ENCODE assay signal across 9 cellular contexts in the genomic region with DNA sequence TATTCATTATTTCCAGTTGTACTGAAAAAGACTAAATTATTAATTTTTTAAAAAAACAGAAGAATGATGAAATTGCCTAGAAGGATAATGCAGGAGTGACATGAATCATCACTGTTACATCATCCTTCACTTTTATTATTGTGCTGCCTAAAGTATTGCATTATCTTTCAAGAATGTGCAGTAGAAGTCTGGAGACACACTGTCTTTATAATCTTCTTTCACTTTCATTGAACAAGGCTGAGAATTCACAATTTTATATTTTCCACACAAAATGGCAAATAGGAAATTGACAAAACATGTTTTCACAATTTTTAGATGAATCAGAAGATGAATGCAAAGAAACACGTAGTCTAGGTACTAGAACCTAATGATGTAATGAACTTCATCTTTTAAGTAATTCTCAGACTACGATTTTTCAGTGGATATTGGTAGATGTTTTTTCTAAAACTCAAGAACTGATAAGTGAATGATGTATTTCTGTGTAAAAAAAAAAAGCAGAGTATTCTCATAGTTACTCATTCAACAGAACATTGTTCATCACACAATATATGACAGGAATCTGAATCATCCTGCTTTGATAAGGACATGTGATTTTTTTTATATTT.
DNase-seq lines count a peak whose midpoint lies in the region; ATAC-seq, FAIRE-seq and TF ChIP-seq lines count a peak whose summit lies in the region.
"Had no signal": no experiment of that assay in that cellular context is flagged by ENCODE, and none has a peak within 500 bp of the region (broad histone marks: within the 10 kb centered on the region; RNA-seq: fewer than 3 reads in every experiment).

No MANE protein-coding gene starts in this region.

- H3K27ac ChIP-seq in AG04450 (ENCODE audit: low read depth, low read length) (no peak overlapping the region), kidney (ENCODE audit: low read depth in 2 of 2, low read length in 2 of 2) (no peak overlapping the region)

- POLR2A ChIA-PET in AG04450 (lab: Yijun Ruan, JAX), result no interaction called here

- H3K9me3 ChIP-seq in AG04450 (ENCODE audit: control insufficient read depth, insufficient read depth, low read length), result no peaks in the 10 kb centered on the region
- H3K9me3 ChIP-seq in kidney (ENCODE audit: control insufficient read depth in 1 of 2, low read length in 2 of 2), result no peaks in the 10 kb centered on the region

- ATAC-seq in GM21423 (IDR thresholded peaks at IDR 0.05; ENCODE audit: unreplicated experiment), result peak; percentile 29
- ATAC-seq in SK-N-SH treated with all-trans-retinoic acid at 6 μM for 48 hours, result peak; percentile 89
- no peak for ATAC-seq in GM18520 (IDR thresholded peaks at IDR 0.05; ENCODE audit: unreplicated experiment)

- no peaks in the 10 kb centered on the region for H3K27me3 ChIP-seq in AG04450 (ENCODE audit: control insufficient read depth, insufficient read depth, low read length)

- no peaks in the 10 kb centered on the region for H3K36me3 ChIP-seq in kidney (ENCODE audit: control insufficient read depth in 1 of 2, insufficient read depth in 2 of 2, low read length in 2 of 2)

- intact Hi-C loops in kidney (cut with DNase I), result no loop called here

- no peak for FAIRE-seq in kidney (lab: Jason Lieb, UNC)

- H3K4me3 ChIP-seq in AG04450 (ENCODE audit: low read depth, low read length) (peak overlapping the region; percentile 8; the same call in 1 of the 2 replicates), fibroblast of villous mesenchyme (ENCODE audit: low read depth, low read length) (peak overlapping the region; percentile 37), kidney (ENCODE audit: low read length in 2 of 2) (no peak overlapping the region)

- CTCF ChIA-PET in AG04450 (lab: Charles Lee), result no interaction called here

- H3K4me1 ChIP-seq in kidney (ENCODE audit: control insufficient read depth in 1 of 2, insufficient read depth in 1 of 2, low read depth in 1 of 2, low read length in 2 of 2), result no peaks in the 10 kb centered on the region

- peak; percentile 29 for DNase-seq in AG04450 (ENCODE audit: low read depth, low spot score)
- peak; percentile 87 for DNase-seq in fibroblast of villous mesenchyme (ENCODE audit: low read depth)
- DNase-seq in SK-N-DZ (ENCODE audit: low spot score), result no peak
- DNase-seq in kidney, result no peak
- DNase-seq in NCI-H1694 (lab: John Stamatoyannopoulos, UW), result no peak
- DNase-seq: activated CD4-positive, alpha-beta T cell treated with anti-CD3 and anti-CD28 coated beads for 1 hour had no signal

- TF ChIP-seq CTCF in AG04450 (IDR thresholded peaks at IDR 0.05; ENCODE audit: low read depth, low read length) (no peak), fibroblast of villous mesenchyme (IDR thresholded peaks at IDR 0.05; ENCODE audit: insufficient read depth, low read depth, low read length) (no peak), kidney (IDR thresholded peaks at IDR 0.05; ENCODE audit: borderline replicate concordance, extremely low read depth, insufficient read depth) (no peak)

- no peak overlapping the region for H3K9ac ChIP-seq in kidney (ENCODE audit: low read length in 2 of 2)

TF ChIP-seq in SK-N-SH treated with all-trans-retinoic acid at 6 μM for 48 hours, 23 proteins besides CTCF, POLR2A, EP300 and RAD21:
- TF ChIP-seq, protein P1, sequence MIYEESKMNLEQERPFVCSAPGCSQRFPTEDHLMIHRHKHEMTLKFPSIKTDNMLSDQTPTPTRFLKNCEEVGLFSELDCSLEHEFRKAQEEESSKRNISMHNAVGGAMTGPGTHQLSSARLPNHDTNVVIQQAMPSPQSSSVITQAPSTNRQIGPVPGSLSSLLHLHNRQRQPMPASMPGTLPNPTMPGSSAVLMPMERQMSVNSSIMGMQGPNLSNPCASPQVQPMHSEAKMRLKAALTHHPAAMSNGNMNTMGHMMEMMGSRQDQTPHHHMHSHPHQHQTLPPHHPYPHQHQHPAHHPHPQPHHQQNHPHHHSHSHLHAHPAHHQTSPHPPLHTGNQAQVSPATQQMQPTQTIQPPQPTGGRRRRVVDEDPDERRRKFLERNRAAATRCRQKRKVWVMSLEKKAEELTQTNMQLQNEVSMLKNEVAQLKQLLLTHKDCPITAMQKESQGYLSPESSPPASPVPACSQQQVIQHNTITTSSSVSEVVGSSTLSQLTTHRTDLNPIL (CRISPR knock-in tag; IDR thresholded peaks at IDR 0.05; ENCODE audit: low read depth), result peak; percentile 88
- TF ChIP-seq, protein P2, sequence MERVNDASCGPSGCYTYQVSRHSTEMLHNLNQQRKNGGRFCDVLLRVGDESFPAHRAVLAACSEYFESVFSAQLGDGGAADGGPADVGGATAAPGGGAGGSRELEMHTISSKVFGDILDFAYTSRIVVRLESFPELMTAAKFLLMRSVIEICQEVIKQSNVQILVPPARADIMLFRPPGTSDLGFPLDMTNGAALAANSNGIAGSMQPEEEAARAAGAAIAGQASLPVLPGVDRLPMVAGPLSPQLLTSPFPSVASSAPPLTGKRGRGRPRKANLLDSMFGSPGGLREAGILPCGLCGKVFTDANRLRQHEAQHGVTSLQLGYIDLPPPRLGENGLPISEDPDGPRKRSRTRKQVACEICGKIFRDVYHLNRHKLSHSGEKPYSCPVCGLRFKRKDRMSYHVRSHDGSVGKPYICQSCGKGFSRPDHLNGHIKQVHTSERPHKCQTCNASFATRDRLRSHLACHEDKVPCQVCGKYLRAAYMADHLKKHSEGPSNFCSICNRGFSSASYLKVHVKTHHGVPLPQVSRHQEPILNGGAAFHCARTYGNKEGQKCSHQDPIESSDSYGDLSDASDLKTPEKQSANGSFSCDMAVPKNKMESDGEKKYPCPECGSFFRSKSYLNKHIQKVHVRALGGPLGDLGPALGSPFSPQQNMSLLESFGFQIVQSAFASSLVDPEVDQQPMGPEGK (CRISPR knock-in tag; IDR thresholded peaks at IDR 0.05; ENCODE audit: borderline replicate concordance), result no peak
- TF ChIP-seq OSR1 (CRISPR knock-in tag; IDR thresholded peaks at IDR 0.05) (no peak), RARB (CRISPR knock-in tag; IDR thresholded peaks at IDR 0.05) (no peak), BACH2 (CRISPR knock-in tag; IDR thresholded peaks at IDR 0.05; ENCODE audit: borderline replicate concordance) (no peak), ZNF70 (CRISPR knock-in tag; IDR thresholded peaks at IDR 0.05) (no peak), TOX (CRISPR knock-in tag; IDR thresholded peaks at IDR 0.05; ENCODE audit: borderline replicate concordance) (no peak), ISL1 (CRISPR knock-in tag; IDR thresholded peaks at IDR 0.05) (peak; percentile 60), ZFP30 (CRISPR knock-in tag; IDR thresholded peaks at IDR 0.05) (no peak)

Comparison
In these comparisons a context has a peak if more than half of its experiments do, and no peak if none do; other contexts are left out.
1. DNase-seq: peak in AG04450 (single experiment) and fibroblast of villous mesenchyme (single experiment); none in SK-N-DZ (single experiment), kidney (single experiment) and NCI-H1694 (single experiment).
2. H3K4me3 ChIP-seq: peak in AG04450 (single experiment) and fibroblast of villous mesenchyme (single experiment); none in kidney (0 of 2).